20 cellular contexts compared by ENCODE assay signal in genomic region chr2:240700616-240701015, GRCh38. TPM values are rescaled to one million over a fixed set of nuclear protein-coding genes. Genes with fewer than 3 reads are reported as not detected.
"Had no signal": no experiment of that assay in that cellular context is flagged by ENCODE, and none has a peak within 500 bp of the region (broad histone marks: within the 10 kb centered on the region; RNA-seq: fewer than 3 reads in every experiment).

No MANE protein-coding gene starts in this region.

RNA-seq across cellular contexts. Expression of gene AQP12A, which starts 8.9 kb away (rescaled TPM):
- total RNA-seq: activated CD4-positive, alpha-beta memory T cell treated with anti-CD3 and anti-CD28 coated beads for 36 hours; activated CD4-positive, alpha-beta T cell treated with anti-CD3 and anti-CD28 coated beads, Interleukin-2, amount 10 ng/mL, durations not matched to agents 24 days and 14 days; activated CD8-positive, alpha-beta memory T cell treated with anti-CD3 and anti-CD28 coated beads for 36 hours; activated CD8-positive, alpha-beta T cell treated with anti-CD3 and anti-CD28 coated beads for 36 hours; activated naive CD4-positive, alpha-beta T cell treated with anti-CD3 and anti-CD28 coated beads for 36 hours; activated naive CD4-positive, alpha-beta T cell treated with anti-CD3 and anti-CD28 coated beads, Interleukin-2, amount 50 U/mL, for 72 hours; activated naive CD8-positive, alpha-beta T cell treated with anti-CD3 and anti-CD28 coated beads for 36 hours; activated T-cell treated with anti-CD3 and anti-CD28 coated beads, Interleukin-2, amount 50 U/mL, for 4 hours; activated T-cell treated with anti-CD3 and anti-CD28 coated beads, Interleukin-2, amount 50 U/mL, for 72 hours; activated T-helper 1 cell treated with anti-CD3 and anti-CD28 coated beads, Interleukin-12 subunit alpha, Interleukin-12 subunit beta, Interleukin-2, Interleukin-4 antibody, amounts not matched to agents 30 ng/mL and 10 ng/mL and 1 ng/mL, durations not matched to agents 14 hours and 24 hours and 36 hours; activated T-helper 17 cell treated with anti-CD3 and anti-CD28 coated beads, Interleukin-2, amount 50 U/mL, for 72 hours; adrenal gland; aorta; astrocyte; breast epithelium; T-cell; T-helper 1 cell treated with Interleukin-12 subunit alpha and Interleukin-12 subunit beta and Interleukin-4 antibody, amounts not matched to agents 30 ng/mL and 1 ng/mL, for 36 hours; T-helper 17 cell; T-helper 2 cell treated with Interferon-gamma antibody and Interleukin-4, amounts not matched to agents 100 ng/mL and 5 ng/mL, for 36 hours; WTC11 had no signal
- polyA plus RNA-seq: adrenal gland had no signal

RNA-seq across cellular contexts. Expression of gene AQP12B, which starts 17.9 kb away (rescaled TPM):
- total RNA-seq: activated CD4-positive, alpha-beta memory T cell treated with anti-CD3 and anti-CD28 coated beads for 36 hours; activated CD4-positive, alpha-beta T cell treated with anti-CD3 and anti-CD28 coated beads, Interleukin-2, amount 10 ng/mL, durations not matched to agents 24 days and 14 days; activated CD8-positive, alpha-beta memory T cell treated with anti-CD3 and anti-CD28 coated beads for 36 hours; activated CD8-positive, alpha-beta T cell treated with anti-CD3 and anti-CD28 coated beads for 36 hours; activated naive CD4-positive, alpha-beta T cell treated with anti-CD3 and anti-CD28 coated beads for 36 hours; activated naive CD4-positive, alpha-beta T cell treated with anti-CD3 and anti-CD28 coated beads, Interleukin-2, amount 50 U/mL, for 72 hours; activated naive CD8-positive, alpha-beta T cell treated with anti-CD3 and anti-CD28 coated beads for 36 hours; activated T-cell treated with anti-CD3 and anti-CD28 coated beads, Interleukin-2, amount 50 U/mL, for 4 hours; activated T-cell treated with anti-CD3 and anti-CD28 coated beads, Interleukin-2, amount 50 U/mL, for 72 hours; activated T-helper 1 cell treated with anti-CD3 and anti-CD28 coated beads, Interleukin-12 subunit alpha, Interleukin-12 subunit beta, Interleukin-2, Interleukin-4 antibody, amounts not matched to agents 30 ng/mL and 10 ng/mL and 1 ng/mL, durations not matched to agents 14 hours and 24 hours and 36 hours; activated T-helper 17 cell treated with anti-CD3 and anti-CD28 coated beads, Interleukin-2, amount 50 U/mL, for 72 hours; adrenal gland; aorta; astrocyte; breast epithelium; T-cell; T-helper 1 cell treated with Interleukin-12 subunit alpha and Interleukin-12 subunit beta and Interleukin-4 antibody, amounts not matched to agents 30 ng/mL and 1 ng/mL, for 36 hours; T-helper 17 cell; T-helper 2 cell treated with Interferon-gamma antibody and Interleukin-4, amounts not matched to agents 100 ng/mL and 5 ng/mL, for 36 hours; WTC11 had no signal
